8 cellular contexts compared by ENCODE assay signal in genomic region chr18:62586148-62586774, GRCh38.
DNase-seq lines count a peak whose midpoint lies in the region; ATAC-seq lines count a peak whose summit lies in the region.

No MANE protein-coding gene starts in this region.

- peak overlapping the region; percentile 89 for H3K27ac Mint-ChIP-seq in activated CD4-positive, alpha-beta memory T cell treated with anti-CD3 and anti-CD28 coated beads, Interleukin-2, amount 10 ng/mL, durations not matched to agents 7 days and 5 days

- H2BK120ac ChIP-seq in mesenchymal stem cell (ENCODE audit: low read depth, low read length) = no peak overlapping the region

- H2BK5ac ChIP-seq in mesenchymal stem cell (ENCODE audit: low read depth, low read length, poor library complexity, severe bottlenecking) = no peak overlapping the region

- H3K36me3 ChIP-seq in mesenchymal stem cell (ENCODE audit: control insufficient read depth in 1 of 2, insufficient read depth in 2 of 2, low read depth in 1 of 2, low read length in 2 of 2) = peaks cover 2 to 16% of the 10 kb centered on the region in 2 experiments

- H3K27ac ChIP-seq in mesenchymal stem cell (ENCODE audit: low read length, poor library complexity, severe bottlenecking) = no peak overlapping the region

- H3K36me3 Mint-ChIP-seq in activated CD4-positive, alpha-beta memory T cell treated with anti-CD3 and anti-CD28 coated beads, Interleukin-2, amount 10 ng/mL, durations not matched to agents 7 days and 5 days (ENCODE audit: low read depth) = peaks cover 33% of the 10 kb centered on the region

- POLR2A ChIA-PET in activated CD4-positive, alpha-beta memory T cell treated with anti-CD3 and anti-CD28 coated beads, Interleukin-2, amount 10 ng/mL, durations not matched to agents 7 days and 5 days (lab: Charles Lee) = interaction anchor here (0.6 to 4.2 kb wide), 5 partner anchors 62 to 399 kb away, joined by 3 to 12 read pairs (median 4); partner anchors contain the start of genes RELCH and ZCCHC2

- peak; percentile 89 for DNase-seq in AG08396 (ENCODE audit: low spot score)
- peak; percentile 71 for DNase-seq in NCI-H748 (lab: John Stamatoyannopoulos, UW; ENCODE audit: unreplicated experiment)
- peak; percentile 79 for DNase-seq in activated CD4-positive, alpha-beta memory T cell treated with anti-CD3 and anti-CD28 coated beads, Interleukin-2, amount 10 ng/mL, durations not matched to agents 7 days and 5 days
- DNase-seq in ecto neural progenitor cell (ENCODE audit: low spot score) = peak; percentile 81
- peak; percentile 69 for DNase-seq in mesenchymal stem cell
- DNase-seq in stimulated activated CD8-positive, alpha-beta memory T cell treated with anti-CD3 and anti-CD28 coated beads, Interleukin-15, amount 100 ng/mL, for 4 hours (ENCODE audit: low read depth in 2 of 2) = peak; percentile 22 to 27

- no peak overlapping the region for H4K8ac ChIP-seq in mesenchymal stem cell (ENCODE audit: low read length)

- CTCF ChIA-PET in activated CD4-positive, alpha-beta memory T cell treated with anti-CD3 and anti-CD28 coated beads, Interleukin-2, amount 10 ng/mL, durations not matched to agents 7 days and 5 days (lab: Charles Lee) = interaction anchor here (0.6 to 2.1 kb wide), 22 partner anchors 8 to 423 kb away, joined by 3 to 21 read pairs (median 4); partner anchors contain the start of genes PHLPP1 and ZCCHC2

- H3K4me3 ChIP-seq in mesenchymal stem cell (ENCODE audit: insufficient read depth in 1 of 2, low read depth in 1 of 2, low read length in 2 of 2) = peak overlapping the region in 1 of 2 experiments; percentile 63

- H4K91ac ChIP-seq in mesenchymal stem cell (ENCODE audit: low read length) = no peak overlapping the region

- peaks cover 3% of the 10 kb centered on the region for H3K79me1 ChIP-seq in mesenchymal stem cell (replicated peaks; ENCODE audit: low read length, poor library complexity, severe bottlenecking)

- no peaks in the 10 kb centered on the region for H3K9me3 ChIP-seq in mesenchymal stem cell (ENCODE audit: control insufficient read depth, low read length)

- WGBS in mesenchymal stem cell = 28% methylated on average over 14 of the region's 14 CpGs

- peak overlapping the region; percentile 41 for H3K4me3 Mint-ChIP-seq in activated CD4-positive, alpha-beta memory T cell treated with anti-CD3 and anti-CD28 coated beads, Interleukin-2, amount 10 ng/mL, durations not matched to agents 7 days and 5 days

- H3K4me1 Mint-ChIP-seq in activated CD4-positive, alpha-beta memory T cell treated with anti-CD3 and anti-CD28 coated beads, Interleukin-2, amount 10 ng/mL, durations not matched to agents 7 days and 5 days = peaks cover 48% of the 10 kb centered on the region

- no peak overlapping the region for H3K18ac ChIP-seq in mesenchymal stem cell (ENCODE audit: low read depth in 1 of 2, low read length in 2 of 2)

- H3K27me3 Mint-ChIP-seq in activated CD4-positive, alpha-beta memory T cell treated with anti-CD3 and anti-CD28 coated beads, Interleukin-2, amount 10 ng/mL, durations not matched to agents 7 days and 5 days = no peaks in the 10 kb centered on the region

- no peak overlapping the region for H3K4ac ChIP-seq in mesenchymal stem cell (ENCODE audit: low read depth in 1 of 2, low read length in 2 of 2)

- peak overlapping the region; percentile 71 for H3K9ac ChIP-seq in mesenchymal stem cell (ENCODE audit: low read length)

- H3K4me1 ChIP-seq in mesenchymal stem cell (ENCODE audit: control insufficient read depth, insufficient read depth, low read depth, low read length) = peaks cover 9% of the 10 kb centered on the region

- no peak overlapping the region for H2BK15ac ChIP-seq in mesenchymal stem cell (ENCODE audit: low read depth, poor library complexity, severe bottlenecking)

- H3K27me3 ChIP-seq in mesenchymal stem cell (ENCODE audit: control insufficient read depth in 1 of 2, insufficient read depth in 1 of 2, low read length in 2 of 2) = peaks cover 0 to 5% of the 10 kb centered on the region in 2 experiments

- no peaks in the 10 kb centered on the region for H3K9me3 Mint-ChIP-seq in activated CD4-positive, alpha-beta memory T cell treated with anti-CD3 and anti-CD28 coated beads, Interleukin-2, amount 10 ng/mL, durations not matched to agents 7 days and 5 days

- ATAC-seq in GM18520 (IDR thresholded peaks at IDR 0.05; ENCODE audit: unreplicated experiment) (peak; percentile 51), HG03097 (IDR thresholded peaks at IDR 0.05; ENCODE audit: low FRiP score, unreplicated experiment) (peak; percentile 57)

- no peak overlapping the region for H3K23ac ChIP-seq in mesenchymal stem cell (ENCODE audit: low read length in 2 of 2)

- no peak overlapping the region for H3K4me2 ChIP-seq in mesenchymal stem cell (ENCODE audit: low read length, poor library complexity, severe bottlenecking)

- no peak overlapping the region for H2AK5ac ChIP-seq in mesenchymal stem cell (ENCODE audit: low read length, severe bottlenecking)

- H2BK12ac ChIP-seq in mesenchymal stem cell (ENCODE audit: low read length in 2 of 2) = no peak overlapping the region

- no peak overlapping the region for H2AFZ ChIP-seq in mesenchymal stem cell (ENCODE audit: low read depth, low read length)

- H3K14ac ChIP-seq in mesenchymal stem cell (ENCODE audit: low read length in 2 of 2) = no peak overlapping the region

Comparison
In these comparisons a context has a peak if more than half of its experiments do, and no peak if none do; other contexts are left out.
1. DNase-seq: peak in every context shown above with its lines; median percentile 89 in AG08396; 81 in ecto neural progenitor cell; 79 in activated CD4-positive, alpha-beta memory T cell treated with anti-CD3 and anti-CD28 coated beads, Interleukin-2, amount 10 ng/mL, durations not matched to agents 7 days and 5 days; 71 in NCI-H748; 69 in mesenchymal stem cell; 24 in stimulated activated CD8-positive, alpha-beta memory T cell treated with anti-CD3 and anti-CD28 coated beads, Interleukin-15, amount 100 ng/mL, for 4 hours.